Comparison of ENCODE assay signal across 21 cellular contexts in the genomic region with DNA sequence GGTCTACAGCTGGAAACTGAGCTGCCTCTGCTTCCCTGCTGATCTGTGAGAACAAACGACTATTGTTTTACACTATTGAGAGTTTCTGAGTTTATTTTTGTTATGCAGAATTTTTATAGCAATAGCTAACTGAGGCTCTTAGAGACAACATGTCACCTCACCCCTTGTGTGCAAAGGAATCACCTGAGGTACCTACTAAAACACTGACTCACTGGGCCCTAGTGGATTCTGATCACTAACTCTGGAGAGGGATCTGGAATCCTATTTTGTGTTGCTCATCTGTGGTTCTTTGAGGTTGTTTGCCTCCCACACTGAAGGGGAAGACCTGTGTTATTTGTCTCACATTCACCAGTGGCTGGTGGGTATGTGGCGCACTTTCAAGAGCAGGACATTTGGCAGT. TPM values are rescaled to one million over a fixed set of nuclear protein-coding genes. Genes with fewer than 3 reads are reported as not detected.
"Had no signal": no experiment of that assay in that cellular context is flagged by ENCODE, and none has a peak within 500 bp of the region (broad histone marks: within the 10 kb centered on the region; RNA-seq: fewer than 3 reads in every experiment).

No MANE protein-coding gene starts in this region.

- H3K27me3 ChIP-seq: right lobe of liver had no signal

- H3K36me3 Mint-ChIP-seq: naive B cell; stimulated activated effector memory CD8-positive, alpha-beta T cell treated with anti-CD3 and anti-CD28 coated beads, Interleukin-12 subunit alpha, Interleukin-12 subunit beta, amount 100 ng/mL, for 72 hours had no signal

- ATAC-seq: esophagus mucosa; left colon; left ventricle myocardium superior; psoas muscle; right lobe of liver; stimulated activated effector memory CD8-positive, alpha-beta T cell treated with anti-CD3 and anti-CD28 coated beads, Interleukin-12 subunit alpha, Interleukin-12 subunit beta, amount 100 ng/mL, for 72 hours; stimulated activated naive CD8-positive, alpha-beta T cell treated with anti-CD3 and anti-CD28 coated beads, Interleukin-15, Interleukin-2, amounts not matched to agents 100 U/mL and 50 U/mL, for 24 hours had no signal

- H3K36me3 ChIP-seq: right lobe of liver, thoracic aorta, transverse colon had no signal

- H3K4me3 Mint-ChIP-seq: central memory CD8-positive, alpha-beta T cell; immature natural killer cell; naive B cell; nephron; stimulated activated effector memory CD8-positive, alpha-beta T cell treated with anti-CD3 and anti-CD28 coated beads, Interleukin-12 subunit alpha, Interleukin-12 subunit beta, amount 100 ng/mL, for 72 hours had no signal

- H3K4me1 Mint-ChIP-seq: immature natural killer cell; naive B cell; stimulated activated effector memory CD8-positive, alpha-beta T cell treated with anti-CD3 and anti-CD28 coated beads, Interleukin-12 subunit alpha, Interleukin-12 subunit beta, amount 100 ng/mL, for 72 hours had no signal

- DNase-seq: dermis blood vessel endothelial cell; effector CD4-positive, alpha-beta T cell; immature natural killer cell; kidney; left colon; left ventricle myocardium superior; mesendoderm; naive B cell; psoas muscle; right lobe of liver; stimulated activated CD4-positive, alpha-beta T cell treated with anti-CD3 and anti-CD28 coated beads, Interleukin-4, amount 100 ng/mL, for 1 hour; stimulated activated CD8-positive, alpha-beta memory T cell treated with anti-CD3 and anti-CD28 coated beads, Interleukin-4, amount 100 ng/mL, for 48 hours; stimulated activated naive CD8-positive, alpha-beta T cell treated with anti-CD3 and anti-CD28 coated beads, Interleukin-15, Interleukin-2, amounts not matched to agents 100 U/mL and 50 U/mL, for 24 hours; transverse colon had no signal

- H3K9me3 Mint-ChIP-seq: central memory CD8-positive, alpha-beta T cell; nephron; stimulated activated effector memory CD8-positive, alpha-beta T cell treated with anti-CD3 and anti-CD28 coated beads, Interleukin-12 subunit alpha, Interleukin-12 subunit beta, amount 100 ng/mL, for 72 hours had no signal

- H3K27ac Mint-ChIP-seq: naive B cell; nephron; stimulated activated effector memory CD8-positive, alpha-beta T cell treated with anti-CD3 and anti-CD28 coated beads, Interleukin-12 subunit alpha, Interleukin-12 subunit beta, amount 100 ng/mL, for 72 hours had no signal

- H3K27ac ChIP-seq: parathyroid adenoma, psoas muscle, right lobe of liver, thoracic aorta, transverse colon had no signal

- H3K4me3 ChIP-seq: lung, psoas muscle, right lobe of liver, thoracic aorta, transverse colon had no signal

RNA-seq across cellular contexts. Expression of gene B3GAT1, which starts 13.4 kb away (rescaled TPM):
- total RNA-seq: dermis blood vessel endothelial cell had no signal
